Comparison of ENCODE assay signal across 20 cellular contexts in genomic region chr6:43040542-43041257, GRCh38.
"Had no signal": no experiment of that assay in that cellular context is flagged by ENCODE, and none has a peak within 500 bp of the region (broad histone marks: within the 10 kb centered on the region; RNA-seq: fewer than 3 reads in every experiment).

No MANE protein-coding gene starts in this region.

- ATAC-seq: activated naive CD8-positive, alpha-beta T cell treated with anti-CD3 and anti-CD28 coated beads, Interleukin-2, amount 50 U/mL, for 24 hours; activated T-cell treated with anti-CD3 and anti-CD28 coated beads, Interleukin-2, amount 50 U/mL, for 4 hours; gastrocnemius medialis; heart left ventricle; natural killer cell; right cardiac atrium; upper lobe of right lung had no signal

- H3K4me1 ChIP-seq: prostate gland, suprapubic skin, upper lobe of right lung had no signal

- H3K4me1 Mint-ChIP-seq: activated CD4-positive, alpha-beta memory T cell treated with anti-CD3 and anti-CD28 coated beads, Interleukin-2, amount 10 ng/mL, durations not matched to agents 7 days and 5 days; activated naive CD8-positive, alpha-beta T cell treated with anti-CD3 and anti-CD28 coated beads, Interleukin-2, amount 50 U/mL, for 24 hours; endodermal cell; immature natural killer cell; natural killer cell had no signal

- H3K9me3 Mint-ChIP-seq: activated CD4-positive, alpha-beta memory T cell treated with anti-CD3 and anti-CD28 coated beads, Interleukin-2, amount 10 ng/mL, durations not matched to agents 7 days and 5 days; activated naive CD8-positive, alpha-beta T cell treated with anti-CD3 and anti-CD28 coated beads, Interleukin-2, amount 50 U/mL, for 24 hours; activated T-cell treated with anti-CD3 and anti-CD28 coated beads, Interleukin-2, amount 50 U/mL, for 4 hours; endodermal cell; immature natural killer cell; natural killer cell; T-helper 1 cell treated with Interleukin-12 subunit alpha and Interleukin-12 subunit beta and Interleukin-4 antibody, amounts not matched to agents 30 μg/mL and 1 μg/mL, for 36 hours had no signal

- H3K27me3 Mint-ChIP-seq: activated CD4-positive, alpha-beta memory T cell treated with anti-CD3 and anti-CD28 coated beads, Interleukin-2, amount 10 ng/mL, durations not matched to agents 7 days and 5 days; activated naive CD8-positive, alpha-beta T cell treated with anti-CD3 and anti-CD28 coated beads, Interleukin-2, amount 50 U/mL, for 24 hours had no signal

- FAIRE-seq: small intestine had no signal

- DNase-seq: activated CD4-positive, alpha-beta memory T cell treated with anti-CD3 and anti-CD28 coated beads, Interleukin-2, amount 10 ng/mL, durations not matched to agents 7 days and 5 days; activated CD4-positive, alpha-beta T cell treated with anti-CD3 and anti-CD28 coated beads for 4 hours; activated gamma-delta T cell treated with Interleukin-2 at 50 U/mL for 16 hours; activated naive CD8-positive, alpha-beta T cell treated with anti-CD3 and anti-CD28 coated beads, Interleukin-2, amount 50 U/mL, for 24 hours; activated T-cell treated with anti-CD3 and anti-CD28 coated beads, Interleukin-2, amount 50 U/mL, for 4 hours; endodermal cell; gastrocnemius medialis; heart left ventricle; immature natural killer cell; mesendoderm; natural killer cell; occipital lobe; right cardiac atrium; small intestine; stimulated activated CD4-positive, alpha-beta T cell treated with anti-CD3 and anti-CD28 coated beads, Interleukin-4, amount 100 ng/mL, for 24 hours; stimulated activated naive CD4-positive, alpha-beta T cell treated with Interleukin-2 at 50 U/mL for 16 hours; upper lobe of right lung had no signal

- H3K9me3 ChIP-seq: gastrocnemius medialis, heart left ventricle, prostate gland, suprapubic skin, upper lobe of right lung had no signal

- H3K4me3 ChIP-seq: gastrocnemius medialis, heart left ventricle, prostate gland, suprapubic skin, upper lobe of right lung had no signal

- H3K4me3 Mint-ChIP-seq: activated CD4-positive, alpha-beta memory T cell treated with anti-CD3 and anti-CD28 coated beads, Interleukin-2, amount 10 ng/mL, durations not matched to agents 7 days and 5 days; activated naive CD8-positive, alpha-beta T cell treated with anti-CD3 and anti-CD28 coated beads, Interleukin-2, amount 50 U/mL, for 24 hours; activated T-cell treated with anti-CD3 and anti-CD28 coated beads, Interleukin-2, amount 50 U/mL, for 4 hours; endodermal cell; immature natural killer cell; natural killer cell; T-helper 1 cell treated with Interleukin-12 subunit alpha and Interleukin-12 subunit beta and Interleukin-4 antibody, amounts not matched to agents 30 μg/mL and 1 μg/mL, for 36 hours had no signal

- H3K27ac ChIP-seq: gastrocnemius medialis, heart left ventricle, prostate gland, suprapubic skin, upper lobe of right lung had no signal

- H3K27ac Mint-ChIP-seq: activated CD4-positive, alpha-beta memory T cell treated with anti-CD3 and anti-CD28 coated beads, Interleukin-2, amount 10 ng/mL, durations not matched to agents 7 days and 5 days; activated naive CD8-positive, alpha-beta T cell treated with anti-CD3 and anti-CD28 coated beads, Interleukin-2, amount 50 U/mL, for 24 hours; endodermal cell; immature natural killer cell; T-helper 1 cell treated with Interleukin-12 subunit alpha and Interleukin-12 subunit beta and Interleukin-4 antibody, amounts not matched to agents 30 μg/mL and 1 μg/mL, for 36 hours had no signal

- H3K27me3 ChIP-seq: gastrocnemius medialis, heart left ventricle, suprapubic skin, upper lobe of right lung had no signal

- H3K36me3 Mint-ChIP-seq: natural killer cell had no signal
